Comparison of ENCODE assay signal across 8 cellular contexts in genomic region chr3:156676467-156677119, GRCh38. TPM values are rescaled to one million over a fixed set of nuclear protein-coding genes. Genes with fewer than 3 reads are reported as not detected.
DNase-seq lines count a peak whose midpoint lies in the region; ATAC-seq and TF ChIP-seq lines count a peak whose summit lies in the region.

No MANE protein-coding gene starts in this region.

- ATAC-seq in stimulated activated effector memory CD8-positive, alpha-beta T cell treated with anti-CD3 and anti-CD28 coated beads, Interleukin-12 subunit alpha, Interleukin-12 subunit beta, amount 100 ng/mL, for 72 hours, result no peak
- ATAC-seq in GM21737 (IDR thresholded peaks at IDR 0.05; ENCODE audit: unreplicated experiment), result no peak

- DNase-seq in NCI-H2227 (lab: John Stamatoyannopoulos, UW; ENCODE audit: unreplicated experiment) (peak; percentile 8), NCI-H2227 treated with DMSO at 0.1 percent for 48 hours (lab: John Stamatoyannopoulos, UW) (no peak), SK-N-MC (ENCODE audit: low read depth, low spot score) (no peak), fibroblast of the aortic adventitia (ENCODE audit: low read depth) (peak; percentile 64), KBM-7 (no peak), NCI-H1092 treated with DMSO at 0.1 percent for 48 hours (lab: John Stamatoyannopoulos, UW) (no peak)
- DNase-seq in stimulated activated effector memory CD8-positive, alpha-beta T cell treated with anti-CD3 and anti-CD28 coated beads, Interleukin-12 subunit alpha, Interleukin-12 subunit beta, amount 100 ng/mL, for 72 hours (ENCODE audit: low spot score in 2 of 2), result no peak

- H3K9ac ChIP-seq in SK-N-MC (ENCODE audit: insufficient read length), result peak overlapping the region; percentile 77

- H3K4me3 Mint-ChIP-seq in stimulated activated effector memory CD8-positive, alpha-beta T cell treated with anti-CD3 and anti-CD28 coated beads, Interleukin-12 subunit alpha, Interleukin-12 subunit beta, amount 100 ng/mL, for 72 hours, result peak overlapping the region; percentile 88

- H3K4me3 ChIP-seq in SK-N-MC (peak overlapping the region; percentile 90), fibroblast of the aortic adventitia (ENCODE audit: low read depth, low read length) (peak overlapping the region; percentile 85)

- peaks cover 72% of the 10 kb centered on the region for H3K4me1 Mint-ChIP-seq in stimulated activated effector memory CD8-positive, alpha-beta T cell treated with anti-CD3 and anti-CD28 coated beads, Interleukin-12 subunit alpha, Interleukin-12 subunit beta, amount 100 ng/mL, for 72 hours

- peaks cover 52% of the 10 kb centered on the region for H3K36me3 ChIP-seq in SK-N-MC (ENCODE audit: insufficient read depth, low read length)

- peak overlapping the region; percentile 65; the same call in 1 of the 2 replicates for H3K27ac ChIP-seq in SK-N-MC

- peak overlapping the region; percentile 92 for H3K27ac Mint-ChIP-seq in stimulated activated effector memory CD8-positive, alpha-beta T cell treated with anti-CD3 and anti-CD28 coated beads, Interleukin-12 subunit alpha, Interleukin-12 subunit beta, amount 100 ng/mL, for 72 hours

- TF ChIP-seq CTCF in fibroblast of the aortic adventitia (IDR thresholded peaks at IDR 0.05; ENCODE audit: insufficient read depth, low read length), result no peak

- in situ Hi-C loops in KBM-7 (cut with MboI; ENCODE audit: low pct_unique_long_range_greater_than_20kb, low sequenced_read_pairs), result loop anchor here (10.0 kb wide), 1 partner anchor 408 kb away; no protein-coding TSS in a partner anchor

- no peaks in the 10 kb centered on the region for H3K9me3 ChIP-seq in SK-N-MC (ENCODE audit: low read depth, low read length)

- H3K36me3 Mint-ChIP-seq in stimulated activated effector memory CD8-positive, alpha-beta T cell treated with anti-CD3 and anti-CD28 coated beads, Interleukin-12 subunit alpha, Interleukin-12 subunit beta, amount 100 ng/mL, for 72 hours, result peaks cover 74% of the 10 kb centered on the region

- H3K9me3 Mint-ChIP-seq in stimulated activated effector memory CD8-positive, alpha-beta T cell treated with anti-CD3 and anti-CD28 coated beads, Interleukin-12 subunit alpha, Interleukin-12 subunit beta, amount 100 ng/mL, for 72 hours, result no peaks in the 10 kb centered on the region

RNA-seq across cellular contexts. Expression of gene TIPARP, which starts 2.2 kb away (rescaled TPM):
- total RNA-seq in fibroblast of the aortic adventitia (ENCODE audit: low replicate concordance), result 26.1 and 67.1 TPM in 2 replicates

Comparison
In these comparisons a context has a peak if more than half of its experiments do, and no peak if none do; other contexts are left out.
1. DNase-seq: peak in NCI-H2227 (single experiment) and fibroblast of the aortic adventitia (single experiment); none in NCI-H2227 treated with DMSO at 0.1 percent for 48 hours (single experiment), SK-N-MC (single experiment), stimulated activated effector memory CD8-positive, alpha-beta T cell treated with anti-CD3 and anti-CD28 coated beads, Interleukin-12 subunit alpha, Interleukin-12 subunit beta, amount 100 ng/mL, for 72 hours (0 of 2), KBM-7 (single experiment) and NCI-H1092 treated with DMSO at 0.1 percent for 48 hours (single experiment).